18 cellular contexts compared by ENCODE assay signal in the genomic region with DNA sequence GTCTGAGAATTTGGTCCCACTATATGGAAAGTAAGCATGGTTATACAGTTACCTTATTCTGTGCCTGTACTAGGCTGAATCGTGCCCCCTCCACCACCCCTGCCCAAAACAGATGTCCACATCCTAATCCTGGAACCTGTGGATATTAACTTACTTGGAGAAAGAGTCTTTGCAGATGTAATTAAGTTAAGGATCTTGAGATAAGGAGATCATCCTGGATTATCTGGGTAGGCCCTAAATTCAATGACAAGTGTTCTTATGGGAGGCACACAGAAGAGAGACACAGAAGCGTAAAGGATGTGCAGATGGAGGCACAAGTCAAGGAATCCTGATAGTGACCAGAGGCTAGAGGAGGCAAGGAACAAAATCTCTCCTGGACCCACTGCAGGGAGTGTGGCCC.
DNase-seq lines count a peak whose midpoint lies in the region; ATAC-seq, FAIRE-seq and TF ChIP-seq lines count a peak whose summit lies in the region.
"Had no signal": no experiment of that assay in that cellular context is flagged by ENCODE, and none has a peak within 500 bp of the region (broad histone marks: within the 10 kb centered on the region; RNA-seq: fewer than 3 reads in every experiment).

No MANE protein-coding gene starts in this region.

- H3K4me1 ChIP-seq in OCI-LY7 (ENCODE audit: insufficient read depth, low read length, poor library complexity, severe bottlenecking), result peaks cover 16% of the 10 kb centered on the region
- no peaks in the 10 kb centered on the region for H3K4me1 ChIP-seq in K562 (replicated peaks in 1 of 2; ENCODE audit: control insufficient read depth in 2 of 2, insufficient read depth in 2 of 2, low read length in 2 of 2)
- H3K4me1 ChIP-seq: A549, Caco-2 had no signal

- in situ Hi-C loops in K562 (cut with MboI), result no loop called here

- DNase-seq in D721Med (ENCODE audit: insufficient read length, low spot score) (no peak), NCI-H524 (lab: John Stamatoyannopoulos, UW) (peak; percentile 86 to 96), OCI-LY7 (ENCODE audit: low spot score) (no peak), K562 (ENCODE audit: extremely low read depth in 1 of 4, low spot score in 3 of 4) (no peak), foreskin melanocyte (no peak), GM19240 (ENCODE audit: insufficient read length, low spot score) (no peak)
- DNase-seq in activated naive CD4-positive, alpha-beta T cell treated with anti-CD3 and anti-CD28 coated beads, Interleukin-2, amount 50 U/mL, for 16 hours, result no peak
- DNase-seq in activated T-cell treated with anti-CD3 and anti-CD28 coated beads, Interleukin-2, amount 50 U/mL, for 1 hour, result no peak
- DNase-seq: AML-193; Caco-2; CD8-positive, alpha-beta memory T cell; DMS 273 treated with DMSO at 0.1 percent for 48 hours; GOT3; H9; IMR-90 had no signal

- no peaks in the 10 kb centered on the region for H3K27me3 ChIP-seq in K562 (ENCODE audit: control insufficient read depth in 2 of 2, insufficient read depth in 2 of 2, low read length in 2 of 2)
- H3K27me3 ChIP-seq: BLaER1 had no signal

- no peak for TF ChIP-seq EP300 in K562 (IDR thresholded peaks at IDR 0.05; ENCODE audit: low read length)

- H3K27ac ChIP-seq in OCI-LY7 (ENCODE audit: low read depth, low read length, poor library complexity, severe bottlenecking) (no peak overlapping the region), K562 (ENCODE audit: extremely low read depth, low read depth, low read length) (no peak overlapping the region)
- H3K27ac ChIP-seq: A549, BLaER1 had no signal

- POLR2A ChIA-PET in OCI-LY7 (lab: Charles Lee) (interaction anchor here (1.3 to 3.8 kb wide), 2 partner anchors 13 to 15 kb away, joined by 5 to 30 read pairs; no protein-coding TSS in a partner anchor), K562 (lab: Yijun Ruan, JAX) (no interaction called here)

- intact Hi-C loops in OCI-LY7 (cut with micrococcal nuclease; ENCODE audit: unreplicated experiment) (no loop called here), K562 (cut with micrococcal nuclease) (no loop called here)

- no peaks in the 10 kb centered on the region for H3K9me2 ChIP-seq in OCI-LY7 (ENCODE audit: insufficient read depth, low read length)

- peaks cover 21% of the 10 kb centered on the region for H3K36me3 ChIP-seq in OCI-LY7 (ENCODE audit: insufficient read depth, low read length)
- H3K36me3 ChIP-seq in K562 (ENCODE audit: control insufficient read depth, insufficient read depth, low read length), result no peaks in the 10 kb centered on the region
- H3K36me3 ChIP-seq: BLaER1 had no signal

- no peak for TF ChIP-seq RAD21 in K562 (CRISPR knock-in tag; conservative IDR thresholded peaks at IDR 0.05 in 1 of 2, IDR thresholded peaks at IDR 0.05 in 1 of 2)

- no TSS peak for BruUV-seq in OCI-LY7 (replicated peaks; lab: Mats Ljungman, UMichigan)
- BruUV-seq in K562 (replicated peaks; lab: Mats Ljungman, UMichigan), result no TSS peak

- H2AFZ ChIP-seq in OCI-LY7 (ENCODE audit: low read length), result peak overlapping the region; percentile 54; the same call in 1 of the 2 replicates
- peak overlapping the region; percentile 18; the same call in 1 of the 2 replicates for H2AFZ ChIP-seq in K562 (ENCODE audit: low read depth, low read length)

- H4K20me1 ChIP-seq in OCI-LY7 (ENCODE audit: insufficient read depth, low read length), result no peaks in the 10 kb centered on the region
- H4K20me1 ChIP-seq in K562 (replicated peaks; ENCODE audit: control insufficient read depth, insufficient read depth, low read length), result no peaks in the 10 kb centered on the region
- H4K20me1 ChIP-seq: BLaER1 had no signal

- H3K4me3 ChIP-seq in OCI-LY7 (ENCODE audit: low read depth, low read length, poor library complexity, severe bottlenecking), result no peak overlapping the region
- H3K4me3 ChIP-seq in K562, result no peak overlapping the region
- H3K4me3 ChIP-seq: A549, BLaER1 had no signal

- no peak for TF ChIP-seq POLR2A in K562 (conservative IDR thresholded peaks at IDR 0.05)

- 56% methylated on average over 2 of the region's 2 CpGs for WGBS in K562 (ENCODE audit: insufficient coverage, low coverage, missing lambda C conversion rate)

- H3K9me3 ChIP-seq in OCI-LY7 (ENCODE audit: low read length), result peaks cover 20% of the 10 kb centered on the region; the same call in 1 of the 2 replicates
- no peaks in the 10 kb centered on the region for H3K9me3 ChIP-seq in K562 (replicated peaks; ENCODE audit: control insufficient read depth, insufficient read depth, low read depth, low read length)
- H3K9me3 ChIP-seq: A549, Caco-2 had no signal

- 0 out of 3 replicates have a peak, but pooled peaks have one; percentile 15 for ATAC-seq in K562
- ATAC-seq: A549 had no signal

- H3K9ac ChIP-seq in K562 (ENCODE audit: insufficient read depth in 1 of 2, low read depth in 2 of 2, low read length in 2 of 2), result no peak overlapping the region
- H3K9ac ChIP-seq: BLaER1 had no signal

- FAIRE-seq in D721Med (lab: Jason Lieb, UNC) (peak; percentile 97), K562 (lab: Jason Lieb, UNC) (no peak)
- FAIRE-seq: A549, GM12891 had no signal

- H3K79me2 ChIP-seq in OCI-LY7 (ENCODE audit: insufficient read depth, low read depth, low read length) (no peaks in the 10 kb centered on the region), K562 (ENCODE audit: control insufficient read depth, insufficient read depth, low read length) (no peaks in the 10 kb centered on the region)

- TF ChIP-seq CTCF in D721Med (IDR thresholded peaks at IDR 0.05; ENCODE audit: insufficient read depth, missing control alignments) (no peak), OCI-LY7 (conservative IDR thresholded peaks at IDR 0.05; ENCODE audit: low read length) (no peak), K562 (IDR thresholded peaks at IDR 0.05 in 2 of 3, conservative IDR thresholded peaks at IDR 0.05 in 1 of 3; ENCODE audit: insufficient read depth in 2 of 3, low read depth in 1 of 3, low read length in 3 of 3) (no peak)

- no peak overlapping the region for H3K4me2 ChIP-seq in OCI-LY7 (ENCODE audit: low read length)
- H3K4me2 ChIP-seq in K562 (ENCODE audit: insufficient read depth, low read length), result no peak overlapping the region
- H3K4me2 ChIP-seq: A549 had no signal

- no peaks in the 10 kb centered on the region for H3K9me1 ChIP-seq in K562 (ENCODE audit: control insufficient read depth, insufficient read depth, low read length)

- CTCF ChIA-PET in OCI-LY7 (lab: Charles Lee; ENCODE audit: unreplicated experiment), result no interaction called here
- CTCF ChIA-PET in K562 (lab: Yijun Ruan, JAX; ENCODE audit: low intra/inter-chr PET ratio), result no interaction called here

TF ChIP-seq in K562, 482 proteins besides CTCF, POLR2A, EP300 and RAD21 (continues in another document):
- TF ChIP-seq, protein P1, sequence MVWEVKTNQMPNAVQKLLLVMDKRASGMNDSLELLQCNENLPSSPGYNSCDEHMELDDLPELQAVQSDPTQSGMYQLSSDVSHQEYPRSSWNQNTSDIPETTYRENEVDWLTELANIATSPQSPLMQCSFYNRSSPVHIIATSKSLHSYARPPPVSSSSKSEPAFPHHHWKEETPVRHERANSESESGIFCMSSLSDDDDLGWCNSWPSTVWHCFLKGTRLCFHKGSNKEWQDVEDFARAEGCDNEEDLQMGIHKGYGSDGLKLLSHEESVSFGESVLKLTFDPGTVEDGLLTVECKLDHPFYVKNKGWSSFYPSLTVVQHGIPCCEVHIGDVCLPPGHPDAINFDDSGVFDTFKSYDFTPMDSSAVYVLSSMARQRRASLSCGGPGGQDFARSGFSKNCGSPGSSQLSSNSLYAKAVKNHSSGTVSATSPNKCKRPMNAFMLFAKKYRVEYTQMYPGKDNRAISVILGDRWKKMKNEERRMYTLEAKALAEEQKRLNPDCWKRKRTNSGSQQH (CRISPR knock-in tag; IDR thresholded peaks at IDR 0.05), result no peak
- TF ChIP-seq CBX8 (IDR thresholded peaks at IDR 0.05; ENCODE audit: borderline replicate concordance, extremely low read depth, low read depth, low read length, poor library complexity, severe bottlenecking) (no peak), KAT2B (IDR thresholded peaks at IDR 0.05; ENCODE audit: low read depth, low read length) (no peak), KHSRP (IDR thresholded peaks at IDR 0.05) (no peak), MAFG (tag; conservative IDR thresholded peaks at IDR 0.05) (no peak), CAMTA2 (CRISPR knock-in tag; conservative IDR thresholded peaks at IDR 0.05) (no peak), ZNF780A (CRISPR knock-in tag; IDR thresholded peaks at IDR 0.05) (no peak), SIX5 (IDR thresholded peaks at IDR 0.05; ENCODE audit: borderline replicate concordance in 1 of 2, insufficient read depth in 1 of 2, low read depth in 1 of 2, low read length in 2 of 2) (no peak)
- TF ChIP-seq, protein P2, sequence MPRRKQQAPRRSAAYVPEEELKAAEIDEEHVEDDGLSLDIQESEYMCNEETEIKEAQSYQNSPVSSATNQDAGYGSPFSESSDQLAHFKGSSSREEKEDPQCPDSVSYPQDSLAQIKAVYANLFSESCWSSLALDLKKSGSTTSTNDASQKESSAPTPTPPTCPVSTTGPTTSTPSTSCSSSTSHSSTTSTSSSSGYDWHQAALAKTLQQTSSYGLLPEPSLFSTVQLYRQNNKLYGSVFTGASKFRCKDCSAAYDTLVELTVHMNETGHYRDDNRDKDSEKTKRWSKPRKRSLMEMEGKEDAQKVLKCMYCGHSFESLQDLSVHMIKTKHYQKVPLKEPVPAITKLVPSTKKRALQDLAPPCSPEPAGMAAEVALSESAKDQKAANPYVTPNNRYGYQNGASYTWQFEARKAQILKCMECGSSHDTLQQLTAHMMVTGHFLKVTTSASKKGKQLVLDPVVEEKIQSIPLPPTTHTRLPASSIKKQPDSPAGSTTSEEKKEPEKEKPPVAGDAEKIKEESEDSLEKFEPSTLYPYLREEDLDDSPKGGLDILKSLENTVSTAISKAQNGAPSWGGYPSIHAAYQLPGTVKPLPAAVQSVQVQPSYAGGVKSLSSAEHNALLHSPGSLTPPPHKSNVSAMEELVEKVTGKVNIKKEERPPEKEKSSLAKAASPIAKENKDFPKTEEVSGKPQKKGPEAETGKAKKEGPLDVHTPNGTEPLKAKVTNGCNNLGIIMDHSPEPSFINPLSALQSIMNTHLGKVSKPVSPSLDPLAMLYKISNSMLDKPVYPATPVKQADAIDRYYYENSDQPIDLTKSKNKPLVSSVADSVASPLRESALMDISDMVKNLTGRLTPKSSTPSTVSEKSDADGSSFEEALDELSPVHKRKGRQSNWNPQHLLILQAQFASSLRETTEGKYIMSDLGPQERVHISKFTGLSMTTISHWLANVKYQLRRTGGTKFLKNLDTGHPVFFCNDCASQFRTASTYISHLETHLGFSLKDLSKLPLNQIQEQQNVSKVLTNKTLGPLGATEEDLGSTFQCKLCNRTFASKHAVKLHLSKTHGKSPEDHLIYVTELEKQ (CRISPR knock-in tag; IDR thresholded peaks at IDR 0.05), result no peak

Comparison
In these comparisons a context has a peak if more than half of its experiments do, and no peak if none do; other contexts are left out.
1. DNase-seq: peak in NCI-H524 (2 of 2); none in D721Med (single experiment), OCI-LY7 (single experiment), K562 (0 of 4), activated naive CD4-positive, alpha-beta T cell treated with anti-CD3 and anti-CD28 coated beads, Interleukin-2, amount 50 U/mL, for 16 hours (single experiment), activated T-cell treated with anti-CD3 and anti-CD28 coated beads, Interleukin-2, amount 50 U/mL, for 1 hour (single experiment), foreskin melanocyte (single experiment) and GM19240 (single experiment).